Comparison of ENCODE assay signal across 8 cellular contexts in genomic region chr15:85689729-85690128, GRCh38.
DNase-seq lines count a peak whose midpoint lies in the region; ATAC-seq and TF ChIP-seq lines count a peak whose summit lies in the region.

No MANE protein-coding gene starts in this region.

- peak overlapping the region; percentile 80 for H3K27ac Mint-ChIP-seq in neural progenitor cell

- H3K27me3 ChIP-seq in KMS-11 (ENCODE audit: insufficient read depth, low read depth) (no peaks in the 10 kb centered on the region), fibroblast of lung (ENCODE audit: control insufficient read depth, insufficient read depth, low read length) (no peaks in the 10 kb centered on the region), neural progenitor cell (no peaks in the 10 kb centered on the region), uterus (no peaks in the 10 kb centered on the region)

- H3K9ac ChIP-seq in KMS-11 (peak overlapping the region; percentile 87), fibroblast of lung (ENCODE audit: insufficient read depth, low read length) (no peak overlapping the region), neural progenitor cell (peak overlapping the region; percentile 38)

- H3K79me2 ChIP-seq in KMS-11 (ENCODE audit: insufficient read depth, low read depth) (peaks cover 3% of the 10 kb centered on the region; the same call in 1 of the 2 replicates), fibroblast of lung (ENCODE audit: control insufficient read depth, insufficient read depth, low read length) (no peaks in the 10 kb centered on the region), neural progenitor cell (ENCODE audit: low read depth) (peaks cover 6% of the 10 kb centered on the region)

- TF ChIP-seq CTCF in KMS-11 (conservative IDR thresholded peaks at IDR 0.05; ENCODE audit: low read depth, low read length) (no peak), fibroblast of lung (conservative IDR thresholded peaks at IDR 0.05 in 1 of 2, IDR thresholded peaks at IDR 0.05 in 1 of 2; ENCODE audit: low read depth in 1 of 2, low read length in 2 of 2) (no peak), neural progenitor cell (IDR thresholded peaks at IDR 0.05) (no peak), uterus (IDR thresholded peaks at IDR 0.05) (no peak)

- H3K4me2 ChIP-seq in KMS-11 (peak overlapping the region; percentile 67), fibroblast of lung (ENCODE audit: extremely low read depth, insufficient read depth, low read length) (peak overlapping the region; percentile 67), neural progenitor cell (peak overlapping the region; percentile 83)

- H3K9me3 Mint-ChIP-seq in neural progenitor cell, result no peaks in the 10 kb centered on the region

- no peaks in the 10 kb centered on the region for H3K9me3 ChIP-seq in fibroblast of lung (ENCODE audit: control insufficient read depth, insufficient read depth, low read depth, low read length)
- no peaks in the 10 kb centered on the region for H3K9me3 ChIP-seq in neural progenitor cell (ENCODE audit: low read depth)
- H3K9me3 ChIP-seq in uterus, result no peaks in the 10 kb centered on the region

- H3F3A ChIP-seq in neural progenitor cell (ENCODE audit: low read depth), result peaks cover 2% of the 10 kb centered on the region

- H3K27me3 Mint-ChIP-seq in neural progenitor cell (ENCODE audit: insufficient read depth, low read depth), result no peaks in the 10 kb centered on the region

- peak overlapping the region; percentile 62 for H2AFZ ChIP-seq in KMS-11 (ENCODE audit: low read depth)
- peak overlapping the region; percentile 15 for H2AFZ ChIP-seq in fibroblast of lung (ENCODE audit: low read length)
- peak overlapping the region; percentile 51 for H2AFZ ChIP-seq in neural progenitor cell (replicated peaks)

- peaks cover 59% of the 10 kb centered on the region for H3K4me1 ChIP-seq in KMS-11 (ENCODE audit: low read depth, poor library complexity, severe bottlenecking)
- no peaks in the 10 kb centered on the region for H3K4me1 ChIP-seq in fibroblast of lung (ENCODE audit: control insufficient read depth, extremely low read depth, insufficient read depth, low read length)
- H3K4me1 ChIP-seq in neural progenitor cell, result peaks cover 28% of the 10 kb centered on the region
- peaks cover 5 to 12% of the 10 kb centered on the region in 2 donors for H3K4me1 ChIP-seq in uterus

- H4K20me1 ChIP-seq in KMS-11 (ENCODE audit: insufficient read depth) (no peaks in the 10 kb centered on the region), fibroblast of lung (ENCODE audit: control insufficient read depth, extremely low read depth, insufficient read depth, low read length) (no peaks in the 10 kb centered on the region), neural progenitor cell (ENCODE audit: low read depth) (no peaks in the 10 kb centered on the region)

- H3K4me3 Mint-ChIP-seq in neural progenitor cell, result peak overlapping the region; percentile 54

- H3K36me3 Mint-ChIP-seq in neural progenitor cell, result peaks cover 4% of the 10 kb centered on the region

- intact Hi-C loops in uterus (cut with DNase I; ENCODE audit: low total_unique reads), result no loop called here

- DNase-seq in ACHN, result peak; percentile 79
- DNase-seq in activated T-cell treated with anti-CD3 and anti-CD28 coated beads for 48 hours (ENCODE audit: low read depth), result peak; percentile 55
- DNase-seq in fibroblast of lung (ENCODE audit: low read depth in 2 of 2), result peak; percentile 71 to 73
- peak; percentile 80 for DNase-seq in neural progenitor cell (ENCODE audit: low spot score)
- DNase-seq in uterus, result peak in 1 of 2 donors; percentile 41
- DNase-seq in DMS53 (lab: John Stamatoyannopoulos, UW), result no peak

- H3K4me3 ChIP-seq in KMS-11 (IDR thresholded peaks at IDR 0.05; ENCODE audit: insufficient read depth, low read depth, low read length) (peak overlapping the region; percentile 41), fibroblast of lung (replicated peaks in 1 of 4; ENCODE audit: control extremely low read depth in 1 of 4, insufficient read depth in 1 of 4, low read depth in 3 of 4, low read length in 4 of 4) (peak overlapping the region in 2 of 4 experiments; percentile 45 to 58), neural progenitor cell (peak overlapping the region; percentile 39), uterus (peak overlapping the region; percentile 21 to 32)

- in situ Hi-C loops in ACHN (cut with HindIII; ENCODE audit: low pct_ligation_motif_present, low pct_unique_long_range_greater_than_20kb, low sequenced_read_pairs), result no loop called here

- TF ChIP-seq POLR2A in uterus (IDR thresholded peaks at IDR 0.05), result peak in 1 of 2 donors; percentile 16

- H3K27ac ChIP-seq in KMS-11 (peak overlapping the region; percentile 79), fibroblast of lung (ENCODE audit: insufficient read depth, low read length) (peak overlapping the region; percentile 40), neural progenitor cell (peak overlapping the region; percentile 56), uterus (peak overlapping the region; percentile 73 to 98)

- ATAC-seq in GM19395 (IDR thresholded peaks at IDR 0.05; ENCODE audit: unreplicated experiment), result peak; percentile 45

- no peaks in the 10 kb centered on the region for H3K36me3 ChIP-seq in KMS-11 (ENCODE audit: insufficient read depth)
- peaks cover 4% of the 10 kb centered on the region for H3K36me3 ChIP-seq in fibroblast of lung (ENCODE audit: control insufficient read depth, insufficient read depth, low read length)
- peaks cover 5% of the 10 kb centered on the region for H3K36me3 ChIP-seq in neural progenitor cell
- H3K36me3 ChIP-seq in uterus, result no peaks in the 10 kb centered on the region

- H3K4me1 Mint-ChIP-seq in neural progenitor cell, result peaks cover 18% of the 10 kb centered on the region
